ENCODE assay signal across 8 cellular contexts in the genomic region with DNA sequence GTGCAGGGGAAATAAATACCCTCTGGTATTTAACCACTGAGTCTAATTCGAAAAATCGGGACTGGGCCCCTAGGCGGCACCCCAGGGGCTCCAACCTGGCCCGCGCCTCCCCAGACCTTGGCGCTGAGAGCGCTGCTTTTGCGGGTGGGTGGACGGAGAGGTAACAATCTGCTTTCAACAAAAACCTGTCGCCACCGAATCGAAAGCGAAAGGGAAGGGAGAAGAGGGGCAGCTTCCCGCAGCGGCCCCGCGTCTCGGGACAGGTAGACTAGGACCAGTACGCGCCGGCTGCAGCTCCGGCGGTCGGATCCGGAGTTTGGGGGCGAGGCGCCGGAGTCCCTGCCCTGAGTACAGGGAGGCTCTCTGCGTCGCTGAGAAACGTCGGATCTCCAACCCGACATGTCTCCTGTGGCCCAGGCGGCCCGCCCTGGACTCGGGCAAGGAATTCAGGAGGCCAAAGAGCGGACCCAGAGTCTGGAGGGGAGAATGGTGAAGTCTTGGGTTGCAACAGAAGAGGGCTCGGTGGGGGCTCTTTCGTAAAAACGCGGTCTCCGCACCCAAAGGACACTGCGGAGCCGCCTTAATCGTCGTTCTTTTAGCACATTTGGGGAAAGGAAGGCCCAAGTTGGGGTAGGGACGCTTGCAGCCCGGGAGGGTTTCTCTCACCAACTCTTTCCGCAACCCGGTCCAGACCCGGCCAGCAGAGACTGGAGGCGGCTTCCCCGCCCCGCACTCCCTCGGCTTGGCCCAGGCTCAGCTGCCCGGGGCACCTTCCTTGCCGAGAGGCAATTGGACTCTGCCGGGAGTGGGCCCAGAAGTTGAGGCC.
DNase-seq lines count a peak whose midpoint lies in the region; ATAC-seq and TF ChIP-seq lines count a peak whose summit lies in the region.

No MANE protein-coding gene starts in this region.

- H3K36me3 ChIP-seq in iPS-18a (ENCODE audit: control insufficient read depth, low read depth, low read length): no peaks in the 10 kb centered on the region

- peaks cover 100% of the 10 kb centered on the region for H3K27me3 ChIP-seq in iPS-18a (ENCODE audit: control insufficient read depth, insufficient read depth, low read length)

- peak; percentile 65 for DNase-seq in GM13976 (ENCODE audit: low spot score)
- peak; percentile 31 to 46 for DNase-seq in activated CD4-positive, alpha-beta T cell treated with anti-CD3 and anti-CD28 coated beads, Interleukin-2, amount 50 U/mL, for 48 hours
- peak; percentile 55 for DNase-seq in stimulated activated CD4-positive, alpha-beta T cell treated with anti-CD3 and anti-CD28 coated beads, Interleukin-15, amount 100 ng/mL, for 24 hours
- DNase-seq in NCI-H69 (lab: John Stamatoyannopoulos, UW): no peak
- no peak for DNase-seq in AG08395 (ENCODE audit: low spot score)
- DNase-seq in T-helper 9 cell: no peak

- H3K27ac ChIP-seq in iPS-18a (ENCODE audit: low read length): no peak overlapping the region

- no peak for ATAC-seq in HG03139 (IDR thresholded peaks at IDR 0.05; ENCODE audit: unreplicated experiment)

- no peak overlapping the region for H3K9ac ChIP-seq in iPS-18a (ENCODE audit: low read length)

- H3K4me3 ChIP-seq in iPS-18a (ENCODE audit: low read length): peak overlapping the region; percentile 34

- TF ChIP-seq CTCF in GM13976 (IDR thresholded peaks at IDR 0.05; ENCODE audit: borderline replicate concordance, control extremely low read depth, extremely low read depth, insufficient read depth, missing control alignments): no peak

- no peaks in the 10 kb centered on the region for H3K9me3 ChIP-seq in iPS-18a (ENCODE audit: control insufficient read depth, low read depth, low read length)

- H3K4me1 ChIP-seq in iPS-18a (ENCODE audit: control insufficient read depth, low read depth, low read length): peaks cover 13% of the 10 kb centered on the region

- in situ Hi-C loops in GM13976 (cut with MboI; ENCODE audit: low sequenced_read_pairs, unreplicated experiment): no loop called here

Comparison
In these comparisons a context has a peak if more than half of its experiments do, and no peak if none do; other contexts are left out.
1. DNase-seq: peak in GM13976 (single experiment), activated CD4-positive, alpha-beta T cell treated with anti-CD3 and anti-CD28 coated beads, Interleukin-2, amount 50 U/mL, for 48 hours (2 of 2) and stimulated activated CD4-positive, alpha-beta T cell treated with anti-CD3 and anti-CD28 coated beads, Interleukin-15, amount 100 ng/mL, for 24 hours (single experiment); none in NCI-H69 (single experiment), AG08395 (single experiment) and T-helper 9 cell (single experiment).